8 cellular contexts compared by ENCODE assay signal in the genomic region with DNA sequence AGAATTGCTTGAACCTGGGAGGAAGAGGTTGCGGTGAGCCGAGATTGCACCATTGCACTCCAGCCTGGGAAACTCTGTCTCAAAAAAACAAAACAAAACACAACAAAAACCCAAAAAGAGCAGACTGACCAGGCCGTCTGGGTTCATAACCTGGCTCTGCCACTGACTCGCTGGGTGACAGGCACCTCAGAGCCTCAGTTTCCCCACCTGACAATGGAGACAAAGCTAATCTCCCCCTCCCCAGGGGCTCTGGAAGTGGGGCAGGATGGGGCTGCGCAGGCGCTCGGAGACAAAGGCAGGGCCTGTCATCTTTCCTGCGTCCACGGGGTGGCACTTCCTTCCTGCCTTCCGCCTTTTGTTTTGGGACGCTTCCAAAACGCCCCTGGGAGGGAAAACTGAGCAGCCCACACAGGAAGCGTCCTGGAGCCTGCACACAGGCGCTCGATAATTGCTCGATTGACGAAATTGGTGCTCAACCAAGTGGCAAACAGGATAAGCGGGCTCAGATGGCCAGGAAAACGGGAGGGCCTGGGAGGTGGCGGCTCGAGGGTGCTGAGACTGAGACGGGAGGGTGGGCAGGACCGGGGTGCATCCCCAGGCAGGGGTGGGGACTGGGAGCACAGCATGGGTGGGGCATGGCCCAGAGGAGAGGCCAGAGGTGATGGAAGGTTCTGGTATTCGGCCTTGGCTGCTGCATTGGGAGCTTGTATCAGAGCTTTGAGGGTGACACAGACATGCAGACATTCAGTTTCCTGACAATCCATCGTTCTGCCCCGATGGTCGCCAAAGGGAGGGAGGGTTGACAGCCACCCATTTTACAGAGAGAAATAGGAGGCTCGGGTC. TPM values are rescaled to one million over a fixed set of nuclear protein-coding genes. Genes with fewer than 3 reads are reported as not detected.
DNase-seq lines count a peak whose midpoint lies in the region; ATAC-seq and TF ChIP-seq lines count a peak whose summit lies in the region.

No MANE protein-coding gene starts in this region.

- no peaks in the 10 kb centered on the region for H3K27me3 ChIP-seq in SJCRH30

- peak; percentile 74 for DNase-seq in DMS153 (lab: John Stamatoyannopoulos, UW)
- peak; percentile 94 for DNase-seq in M059J (ENCODE audit: low read depth)
- DNase-seq in SJCRH30: peak; percentile 92 to 94
- DNase-seq in activated naive CD4-positive, alpha-beta T cell treated with anti-CD3 and anti-CD28 coated beads, Interleukin-2, amount 10 ng/mL, durations not matched to agents 7 days and 5 days: peak; percentile 72
- peak; percentile 81 for DNase-seq in foreskin melanocyte
- DNase-seq in nephron progenitor cell: peak; percentile 73

- H3K4me3 ChIP-seq in SJCRH30: peak overlapping the region; percentile 19

- H3K4me3 Mint-ChIP-seq in activated naive CD4-positive, alpha-beta T cell treated with anti-CD3 and anti-CD28 coated beads, Interleukin-2, amount 10 ng/mL, durations not matched to agents 7 days and 5 days: peak overlapping the region; percentile 70
- H3K4me3 Mint-ChIP-seq in nephron progenitor cell: peak overlapping the region; percentile 82

- H3K27ac ChIP-seq in SJCRH30 (peak overlapping the region; percentile 65), temporal lobe (ENCODE audit: low read depth, low read length) (peak overlapping the region; percentile 91)

- ATAC-seq in HG03159 (IDR thresholded peaks at IDR 0.05; ENCODE audit: unreplicated experiment): no peak

- peak overlapping the region; percentile 74 for H3K27ac Mint-ChIP-seq in activated naive CD4-positive, alpha-beta T cell treated with anti-CD3 and anti-CD28 coated beads, Interleukin-2, amount 10 ng/mL, durations not matched to agents 7 days and 5 days
- peak overlapping the region; percentile 54 for H3K27ac Mint-ChIP-seq in nephron progenitor cell

- H3K36me3 Mint-ChIP-seq in activated naive CD4-positive, alpha-beta T cell treated with anti-CD3 and anti-CD28 coated beads, Interleukin-2, amount 10 ng/mL, durations not matched to agents 7 days and 5 days: peaks cover 9% of the 10 kb centered on the region
- peaks cover 25% of the 10 kb centered on the region for H3K36me3 Mint-ChIP-seq in nephron progenitor cell (ENCODE audit: low read depth)

- peaks cover 14% of the 10 kb centered on the region for H3K27me3 Mint-ChIP-seq in activated naive CD4-positive, alpha-beta T cell treated with anti-CD3 and anti-CD28 coated beads, Interleukin-2, amount 10 ng/mL, durations not matched to agents 7 days and 5 days
- no peaks in the 10 kb centered on the region for H3K27me3 Mint-ChIP-seq in nephron progenitor cell (ENCODE audit: low read depth, poor library complexity)

- no peaks in the 10 kb centered on the region for H3K9me3 Mint-ChIP-seq in activated naive CD4-positive, alpha-beta T cell treated with anti-CD3 and anti-CD28 coated beads, Interleukin-2, amount 10 ng/mL, durations not matched to agents 7 days and 5 days
- H3K9me3 Mint-ChIP-seq in nephron progenitor cell: no peaks in the 10 kb centered on the region

- CTCF ChIA-PET in activated naive CD4-positive, alpha-beta T cell treated with anti-CD3 and anti-CD28 coated beads, Interleukin-2, amount 10 ng/mL, durations not matched to agents 7 days and 5 days (lab: Charles Lee): interaction anchor here (1.0 to 2.4 kb wide), 6 partner anchors 8 to 345 kb away, joined by 3 to 9 read pairs (median 5); a partner anchor contains a TSS

- H3K4me1 ChIP-seq in SJCRH30: peaks cover 16% of the 10 kb centered on the region

- H3K36me3 ChIP-seq in SJCRH30: peaks cover 9% of the 10 kb centered on the region; the same call in 1 of the 2 replicates

- peaks cover 22% of the 10 kb centered on the region for H3K4me1 Mint-ChIP-seq in activated naive CD4-positive, alpha-beta T cell treated with anti-CD3 and anti-CD28 coated beads, Interleukin-2, amount 10 ng/mL, durations not matched to agents 7 days and 5 days
- H3K4me1 Mint-ChIP-seq in nephron progenitor cell: peaks cover 35% of the 10 kb centered on the region

- peak; percentile 60 for TF ChIP-seq CTCF in nephron progenitor cell (IDR thresholded peaks at IDR 0.05)

- H3K9me3 ChIP-seq in SJCRH30 (replicated peaks): no peaks in the 10 kb centered on the region

RNA-seq across cellular contexts. Expression of a gene that starts 17.8 kb away (rescaled TPM):
- total RNA-seq in M059J (2014; rRNA removed; shearing (Covaris generic)): 55.4 and 64.4 TPM in 2 replicates
- 61.3 and 70.3 TPM in 2 replicates for total RNA-seq in SJCRH30 (2014; rRNA removed; shearing (Covaris generic))
- total RNA-seq in temporal lobe: 2.7 TPM

RNA-seq across cellular contexts. Expression of a gene that starts 48.5 kb away (rescaled TPM):
- 65.7 and 89.0 TPM in 2 replicates for total RNA-seq in M059J (2014; rRNA removed; shearing (Covaris generic))
- total RNA-seq in SJCRH30 (2014; rRNA removed; shearing (Covaris generic)): 51.6 and 57.0 TPM in 2 replicates
- 18.9 TPM for total RNA-seq in temporal lobe

RNA-seq across cellular contexts. Expression of a gene that starts 59.6 kb away (rescaled TPM):
- 131 and 183 TPM in 2 replicates for total RNA-seq in M059J (2014; rRNA removed; shearing (Covaris generic))
- 86.1 and 98.4 TPM in 2 replicates for total RNA-seq in SJCRH30 (2014; rRNA removed; shearing (Covaris generic))
- total RNA-seq in temporal lobe: 9.3 TPM

Comparison
In these comparisons a context has a peak if more than half of its experiments do, and no peak if none do; other contexts are left out.
1. RNA of a gene that starts 17.8 kb away (total RNA-seq): 55.4 to 64.4 TPM in M059J and 61.3 to 70.3 TPM in SJCRH30; 2.7 TPM in temporal lobe (single experiment); every median in the first group is over 10 times any median in the second.
2. Peak in every context shown above with its lines, with median percentiles within 50 percentile points of each other: DNase-seq.